In the genomic region with DNA sequence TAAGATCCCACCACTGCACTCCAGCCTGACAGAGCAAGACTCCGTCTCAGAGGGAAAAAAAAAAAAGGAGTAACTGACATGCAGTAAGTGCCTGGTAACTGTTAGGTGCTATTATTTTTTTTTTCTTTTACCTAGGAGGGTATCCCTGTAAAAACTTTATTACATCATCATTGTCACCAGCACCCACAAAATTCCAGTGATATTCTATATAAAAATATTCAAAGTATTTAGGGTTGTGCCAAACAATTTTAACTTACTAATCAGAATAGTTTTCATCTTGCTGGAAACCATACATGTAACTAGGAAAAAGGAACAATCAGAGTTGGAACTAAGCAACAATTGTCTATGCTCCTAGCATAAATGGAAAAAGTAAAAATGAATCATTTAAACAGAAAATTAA, we compare ENCODE assay signal across 18 cellular contexts.
"Had no signal": no experiment of that assay in that cellular context is flagged by ENCODE, and none has a peak within 500 bp of the region (broad histone marks: within the 10 kb centered on the region; RNA-seq: fewer than 3 reads in every experiment).

No MANE protein-coding gene starts in this region.

- H3K4me1 Mint-ChIP-seq: activated CD8-positive, alpha-beta memory T cell treated with anti-CD3 and anti-CD28 coated beads, Interleukin-2, amount 10 ng/mL, durations not matched to agents 7 days and 5 days; activated naive CD8-positive, alpha-beta T cell treated with anti-CD3 and anti-CD28 coated beads, Interleukin-2, amount 50 U/mL, for 24 hours had no signal

- ATAC-seq: activated CD4-positive, alpha-beta T cell treated with anti-CD3 and anti-CD28 coated beads for 36 hours; activated CD8-positive, alpha-beta memory T cell treated with anti-CD3 and anti-CD28 coated beads, Interleukin-2, amount 10 ng/mL, durations not matched to agents 7 days and 5 days; activated naive CD8-positive, alpha-beta T cell treated with anti-CD3 and anti-CD28 coated beads, Interleukin-2, amount 50 U/mL, for 24 hours had no signal

- H3K9ac ChIP-seq: parathyroid adenoma had no signal

- H3K4me3 ChIP-seq: colonic mucosa, esophagus muscularis mucosa, lung, transverse colon had no signal

- H3K27ac ChIP-seq: colonic mucosa, esophagus muscularis mucosa, parathyroid adenoma, transverse colon had no signal

- H3K9me3 ChIP-seq: colonic mucosa, esophagus muscularis mucosa, transverse colon had no signal

- H3K36me3 ChIP-seq: colonic mucosa, transverse colon had no signal

- H3K27ac Mint-ChIP-seq: activated CD4-positive, alpha-beta memory T cell treated with anti-CD3 and anti-CD28 coated beads for 36 hours; activated CD4-positive, alpha-beta T cell treated with anti-CD3 and anti-CD28 coated beads for 36 hours; activated CD8-positive, alpha-beta memory T cell treated with anti-CD3 and anti-CD28 coated beads, Interleukin-2, amount 10 ng/mL, durations not matched to agents 7 days and 5 days; activated naive CD4-positive, alpha-beta T cell treated with anti-CD3 and anti-CD28 coated beads for 36 hours; activated naive CD8-positive, alpha-beta T cell treated with anti-CD3 and anti-CD28 coated beads, Interleukin-2, amount 50 U/mL, for 24 hours; activated T-helper 2 cell treated with anti-CD3 and anti-CD28 coated beads, Interferon-gamma antibody, Interleukin-2, Interleukin-4, amounts not matched to agents 10 μg/mL and 5 μg/mL and 100 μg/mL, durations not matched to agents 14 hours and 24 hours and 36 hours had no signal

- H2AFZ ChIP-seq: parathyroid adenoma had no signal

- H3K9me3 Mint-ChIP-seq: activated CD4-positive, alpha-beta memory T cell treated with anti-CD3 and anti-CD28 coated beads for 36 hours; activated naive CD4-positive, alpha-beta T cell treated with anti-CD3 and anti-CD28 coated beads for 36 hours; activated naive CD8-positive, alpha-beta T cell treated with anti-CD3 and anti-CD28 coated beads, Interleukin-2, amount 50 U/mL, for 24 hours; activated T-helper 2 cell treated with anti-CD3 and anti-CD28 coated beads, Interferon-gamma antibody, Interleukin-2, Interleukin-4, amounts not matched to agents 10 μg/mL and 5 μg/mL and 100 μg/mL, durations not matched to agents 14 hours and 24 hours and 36 hours; neural crest cell had no signal

- H3K27me3 ChIP-seq: colonic mucosa, esophagus muscularis mucosa, transverse colon had no signal

- H3K4me1 ChIP-seq: colonic mucosa had no signal

- H3K27me3 Mint-ChIP-seq: activated CD4-positive, alpha-beta memory T cell treated with anti-CD3 and anti-CD28 coated beads for 36 hours; activated CD4-positive, alpha-beta T cell treated with anti-CD3 and anti-CD28 coated beads for 36 hours; activated CD8-positive, alpha-beta memory T cell treated with anti-CD3 and anti-CD28 coated beads, Interleukin-2, amount 10 ng/mL, durations not matched to agents 7 days and 5 days; activated naive CD8-positive, alpha-beta T cell treated with anti-CD3 and anti-CD28 coated beads, Interleukin-2, amount 50 U/mL, for 24 hours had no signal

- H3K4me3 Mint-ChIP-seq: activated CD4-positive, alpha-beta memory T cell treated with anti-CD3 and anti-CD28 coated beads for 36 hours; activated CD4-positive, alpha-beta T cell treated with anti-CD3 and anti-CD28 coated beads for 36 hours; activated CD8-positive, alpha-beta memory T cell treated with anti-CD3 and anti-CD28 coated beads, Interleukin-2, amount 10 ng/mL, durations not matched to agents 7 days and 5 days; activated naive CD4-positive, alpha-beta T cell treated with anti-CD3 and anti-CD28 coated beads for 36 hours; activated naive CD8-positive, alpha-beta T cell treated with anti-CD3 and anti-CD28 coated beads, Interleukin-2, amount 50 U/mL, for 24 hours; neural crest cell had no signal

- DNase-seq: activated CD4-positive, alpha-beta memory T cell treated with anti-CD3 and anti-CD28 coated beads for 36 hours; activated CD4-positive, alpha-beta T cell treated with anti-CD3 and anti-CD28 coated beads for 36 hours; activated CD8-positive, alpha-beta memory T cell treated with anti-CD3 and anti-CD28 coated beads, Interleukin-2, amount 10 ng/mL, durations not matched to agents 7 days and 5 days; activated naive CD4-positive, alpha-beta T cell treated with anti-CD3 and anti-CD28 coated beads for 36 hours; activated naive CD8-positive, alpha-beta T cell treated with anti-CD3 and anti-CD28 coated beads, Interleukin-2, amount 50 U/mL, for 24 hours; activated T-cell treated with anti-CD3 and anti-CD28 coated beads, Interleukin-2, amount 50 U/mL, for 1 hour; colonic mucosa; foreskin melanocyte; stimulated activated CD4-positive, alpha-beta T cell treated with anti-CD3 and anti-CD28 coated beads, Interleukin-15, amount 100 ng/mL, for 24 hours; stimulated activated CD4-positive, alpha-beta T cell treated with anti-CD3 and anti-CD28 coated beads, Interleukin-4, amount 100 ng/mL, for 1 hour; stimulated activated naive CD4-positive, alpha-beta T cell treated with Interleukin-2 at 50 U/mL for 16 hours; T-helper 2 cell; transverse colon had no signal
